Comparison of ENCODE assay signal across 20 cellular contexts in genomic region chr14:84420236-84420635, GRCh38.
DNase-seq lines count a peak whose midpoint lies in the region; ATAC-seq, FAIRE-seq and TF ChIP-seq lines count a peak whose summit lies in the region.
"Had no signal": no experiment of that assay in that cellular context is flagged by ENCODE, and none has a peak within 500 bp of the region (broad histone marks: within the 10 kb centered on the region; RNA-seq: fewer than 3 reads in every experiment).

No MANE protein-coding gene starts in this region.

- no peak overlapping the region for H3K27ac ChIP-seq in astrocyte (ENCODE audit: low read depth, low read length)
- no peak overlapping the region for H3K27ac ChIP-seq in endothelial cell of umbilical vein (ENCODE audit: insufficient read depth, low read depth, low read length)
- H3K27ac ChIP-seq: SK-N-MC had no signal

- no TSS peak for BruUV-seq in endothelial cell of umbilical vein (replicated peaks; lab: Mats Ljungman, UMichigan)

- POLR2A ChIA-PET in endothelial cell of umbilical vein (lab: Charles Lee), result no interaction called here

- H3K9ac ChIP-seq in astrocyte (ENCODE audit: low read length) (no peak overlapping the region), endothelial cell of umbilical vein (replicated peaks; ENCODE audit: extremely low read depth, insufficient read depth, low read length) (no peak overlapping the region)

- no peaks in the 10 kb centered on the region for H3K9me1 ChIP-seq in endothelial cell of umbilical vein (replicated peaks; ENCODE audit: control insufficient read depth, extremely low read depth, insufficient read depth, low read length)

- no peak for TF ChIP-seq POLR2A in endothelial cell of umbilical vein (IDR thresholded peaks at IDR 0.05; ENCODE audit: low read depth, low read length)

- H3K9me3 Mint-ChIP-seq in astrocyte (ENCODE audit: unreplicated experiment) (no peaks in the 10 kb centered on the region), osteocyte (ENCODE audit: unreplicated experiment) (peaks cover 25% of the 10 kb centered on the region)
- peaks cover 20 to 28% of the 10 kb centered on the region in 2 donors for H3K9me3 Mint-ChIP-seq in activated naive CD4-positive, alpha-beta T cell treated with anti-CD3 and anti-CD28 coated beads, Interleukin-2, amount 50 U/mL, for 72 hours

- H3K4me3 ChIP-seq in LNCaP clone FGC (ENCODE audit: low read depth, low read length) (no peak overlapping the region), astrocyte (ENCODE audit: insufficient read depth, low read depth, low read length) (no peak overlapping the region), endothelial cell of umbilical vein (replicated peaks in 1 of 3; ENCODE audit: insufficient read depth in 1 of 3, low read depth in 1 of 3, low read length in 3 of 3) (no peak overlapping the region)
- H3K4me3 ChIP-seq: SK-N-MC had no signal

- no peak for ATAC-seq in activated naive CD4-positive, alpha-beta T cell treated with anti-CD3 and anti-CD28 coated beads, Interleukin-2, amount 50 U/mL, for 72 hours
- ATAC-seq: CD8-positive, alpha-beta T cell had no signal

- H4K20me1 ChIP-seq in astrocyte (ENCODE audit: insufficient read depth, low read length), result no peaks in the 10 kb centered on the region
- no peaks in the 10 kb centered on the region for H4K20me1 ChIP-seq in endothelial cell of umbilical vein (replicated peaks; ENCODE audit: control insufficient read depth, extremely low read depth, insufficient read depth, low read length)

- no peak overlapping the region for H3K27ac Mint-ChIP-seq in astrocyte (ENCODE audit: unreplicated experiment)
- H3K27ac Mint-ChIP-seq in osteocyte (ENCODE audit: unreplicated experiment), result peak overlapping the region; percentile 83
- no peak overlapping the region for H3K27ac Mint-ChIP-seq in activated naive CD4-positive, alpha-beta T cell treated with anti-CD3 and anti-CD28 coated beads, Interleukin-2, amount 50 U/mL, for 72 hours
- H3K27ac Mint-ChIP-seq: CD8-positive, alpha-beta T cell had no signal

- CTCF ChIA-PET in endothelial cell of umbilical vein (lab: Charles Lee), result interaction anchor here (0.8 kb wide), 1 partner anchor 436 kb away, joined by 3 read pairs; no protein-coding TSS in a partner anchor

- H3K4me2 ChIP-seq in astrocyte (ENCODE audit: low read length) (no peak overlapping the region), endothelial cell of umbilical vein (ENCODE audit: insufficient read depth, low read length) (no peak overlapping the region)

- intact Hi-C loops in endothelial cell of umbilical vein (cut with micrococcal nuclease), result no loop called here

- dilution Hi-C loops in endothelial cell of umbilical vein (cut with MboI; ENCODE audit: extremely low pct_ligation_motif_present, low sequenced_read_pairs), result no loop called here

- H3K27me3 ChIP-seq in astrocyte (ENCODE audit: insufficient read depth, low read length), result no peaks in the 10 kb centered on the region
- no peaks in the 10 kb centered on the region for H3K27me3 ChIP-seq in endothelial cell of umbilical vein (ENCODE audit: control insufficient read depth in 2 of 2, insufficient read depth in 2 of 2, low read length in 2 of 2)

- H3K9me3 ChIP-seq in astrocyte (ENCODE audit: insufficient read depth, low read depth, low read length), result no peaks in the 10 kb centered on the region
- no peaks in the 10 kb centered on the region for H3K9me3 ChIP-seq in endothelial cell of umbilical vein (replicated peaks; ENCODE audit: control insufficient read depth, insufficient read depth, low read length)

- no peaks in the 10 kb centered on the region for H3K27me3 Mint-ChIP-seq in astrocyte (ENCODE audit: low read depth, unreplicated experiment)
- H3K27me3 Mint-ChIP-seq in osteocyte (ENCODE audit: unreplicated experiment), result no peaks in the 10 kb centered on the region

- H2AFZ ChIP-seq in astrocyte (ENCODE audit: low read depth, low read length), result no peak overlapping the region
- H2AFZ ChIP-seq in endothelial cell of umbilical vein (ENCODE audit: low read depth, low read length), result no peak overlapping the region

- peak; percentile 68 for DNase-seq in LNCaP clone FGC (ENCODE audit: low read depth)
- DNase-seq in astrocyte (ENCODE audit: low read depth), result peak; percentile 19
- DNase-seq in endothelial cell of umbilical vein (ENCODE audit: low read depth, low spot score), result peak; percentile 49
- no peak for DNase-seq in osteocyte (ENCODE audit: extremely low spot score, unreplicated experiment)
- DNase-seq in NCI-H446 (lab: John Stamatoyannopoulos, UW), result no peak
- DNase-seq in germinal center (ENCODE audit: low spot score), result no peak
- no peak for DNase-seq in Kasumi-1 (lab: John Stamatoyannopoulos, UW)
- DNase-seq in activated naive CD4-positive, alpha-beta T cell treated with anti-CD3 and anti-CD28 coated beads, Interleukin-2, amount 50 U/mL, for 72 hours (ENCODE audit: low spot score in 2 of 2), result no peak
- DNase-seq: AML-193; C1 segment of cervical spinal cord; CD8-positive, alpha-beta T cell; DMS153; NCI-H1105; NCI-H146; NCI-H2029 treated with DMSO at 0.1 percent for 48 hours; NCI-H345; NCI-H526; SHP77 treated with DMSO at 0.1 percent for 48 hours had no signal

- no peaks in the 10 kb centered on the region for H3K4me1 Mint-ChIP-seq in astrocyte (ENCODE audit: low read depth, unreplicated experiment)
- H3K4me1 Mint-ChIP-seq in osteocyte (ENCODE audit: unreplicated experiment), result peaks cover 36% of the 10 kb centered on the region

- FAIRE-seq in astrocyte (lab: Jason Lieb, UNC) (no peak), endothelial cell of umbilical vein (lab: Jason Lieb, UNC) (no peak)
- FAIRE-seq: GM12892 had no signal

- H3K36me3 ChIP-seq in astrocyte (ENCODE audit: insufficient read depth, low read length), result no peaks in the 10 kb centered on the region
- no peaks in the 10 kb centered on the region for H3K36me3 ChIP-seq in endothelial cell of umbilical vein (ENCODE audit: control insufficient read depth in 2 of 2, extremely low read depth in 1 of 2, insufficient read depth in 2 of 2, low read length in 2 of 2)

- no peak overlapping the region for H3K4me3 Mint-ChIP-seq in astrocyte (ENCODE audit: unreplicated experiment)
- no peak overlapping the region for H3K4me3 Mint-ChIP-seq in osteocyte (ENCODE audit: unreplicated experiment)
- H3K4me3 Mint-ChIP-seq: CD8-positive, alpha-beta T cell had no signal

- TF ChIP-seq CTCF in LNCaP clone FGC (IDR thresholded peaks at IDR 0.05; ENCODE audit: control insufficient read depth, extremely low read depth, insufficient read depth) (no peak), astrocyte (IDR thresholded peaks at IDR 0.05; ENCODE audit: insufficient read depth, low read depth, low read length) (no peak), endothelial cell of umbilical vein (IDR thresholded peaks at IDR 0.05; ENCODE audit: extremely low read depth in 1 of 2, insufficient read depth in 1 of 2, low read depth in 1 of 2, low read length in 2 of 2) (no peak), osteocyte (IDR thresholded peaks at IDR 0.05) (no peak)

- H3K4me1 ChIP-seq in astrocyte (ENCODE audit: insufficient read depth, low read length), result no peaks in the 10 kb centered on the region
- H3K4me1 ChIP-seq in endothelial cell of umbilical vein (ENCODE audit: control insufficient read depth, extremely low read depth, insufficient read depth, low read length), result peaks cover 8% of the 10 kb centered on the region

- H3K36me3 Mint-ChIP-seq in astrocyte (ENCODE audit: low read depth, unreplicated experiment) (no peaks in the 10 kb centered on the region), osteocyte (ENCODE audit: unreplicated experiment) (peaks cover 5% of the 10 kb centered on the region)
- peaks cover 0 to 5% of the 10 kb centered on the region in 2 donors for H3K36me3 Mint-ChIP-seq in activated naive CD4-positive, alpha-beta T cell treated with anti-CD3 and anti-CD28 coated beads, Interleukin-2, amount 50 U/mL, for 72 hours
- H3K36me3 Mint-ChIP-seq: CD8-positive, alpha-beta T cell had no signal

- H3K79me2 ChIP-seq in astrocyte (ENCODE audit: insufficient read depth, low read length), result no peaks in the 10 kb centered on the region
- no peaks in the 10 kb centered on the region for H3K79me2 ChIP-seq in endothelial cell of umbilical vein (ENCODE audit: control insufficient read depth, insufficient read depth, low read length)

TF ChIP-seq in endothelial cell of umbilical vein, 7 proteins besides CTCF, POLR2A, EP300 and RAD21:
- TF ChIP-seq FOS (IDR thresholded peaks at IDR 0.05; ENCODE audit: borderline replicate concordance, insufficient read depth, low read length) (no peak), MYC (IDR thresholded peaks at IDR 0.05; ENCODE audit: low read depth, low read length) (no peak), POLR2AphosphoS5 (IDR thresholded peaks at IDR 0.05; ENCODE audit: insufficient read depth, low read depth, low read length) (no peak)
- TF ChIP-seq, protein P1, sequence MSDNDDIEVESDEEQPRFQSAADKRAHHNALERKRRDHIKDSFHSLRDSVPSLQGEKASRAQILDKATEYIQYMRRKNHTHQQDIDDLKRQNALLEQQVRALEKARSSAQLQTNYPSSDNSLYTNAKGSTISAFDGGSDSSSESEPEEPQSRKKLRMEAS (IDR thresholded peaks at IDR 0.05; ENCODE audit: insufficient read depth, insufficient read length), result no peak
TF ChIP-seq in endothelial cell of umbilical vein: peak in this region for 0.

Comparison
In these comparisons a context has a peak if more than half of its experiments do, and no peak if none do; other contexts are left out.
1. DNase-seq: peak in LNCaP clone FGC (single experiment), astrocyte (single experiment) and endothelial cell of umbilical vein (single experiment); none in osteocyte (single experiment), NCI-H446 (0 of 2), germinal center (single experiment), Kasumi-1 (0 of 2) and activated naive CD4-positive, alpha-beta T cell treated with anti-CD3 and anti-CD28 coated beads, Interleukin-2, amount 50 U/mL, for 72 hours (0 of 2).